Comparison of ENCODE assay signal across 13 cellular contexts in the genomic region with DNA sequence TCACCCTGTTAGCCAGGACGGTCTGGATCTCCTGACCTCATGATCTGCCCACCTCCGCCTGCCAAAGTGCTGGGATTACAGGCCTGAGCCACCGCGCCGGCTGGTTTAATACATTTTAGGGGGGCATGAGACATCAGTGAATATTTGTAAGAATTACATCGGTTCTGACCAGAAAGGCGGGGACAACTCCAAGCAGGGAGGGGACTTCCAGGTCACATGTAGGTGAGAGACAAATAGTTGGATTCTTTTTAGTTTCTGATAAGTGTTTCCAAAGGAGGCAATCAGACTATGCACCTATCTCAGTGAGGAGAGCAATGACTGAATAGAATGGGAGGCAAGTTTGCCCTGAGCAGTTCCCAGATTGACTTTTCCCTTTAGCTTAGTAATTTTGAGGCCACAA. TPM values are rescaled to one million over a fixed set of nuclear protein-coding genes. Genes with fewer than 3 reads are reported as not detected.
DNase-seq lines count a peak whose midpoint lies in the region; ATAC-seq and TF ChIP-seq lines count a peak whose summit lies in the region.
"Had no signal": no experiment of that assay in that cellular context is flagged by ENCODE, and none has a peak within 500 bp of the region (broad histone marks: within the 10 kb centered on the region; RNA-seq: fewer than 3 reads in every experiment).

No MANE protein-coding gene starts in this region.

- H3K27me3 ChIP-seq in HL-60 (ENCODE audit: insufficient read depth, poor library complexity, severe bottlenecking) (no peaks in the 10 kb centered on the region), tibial nerve (no peaks in the 10 kb centered on the region)
- H3K27me3 ChIP-seq: Peyer's patch, suprapubic skin had no signal

- no peak for TF ChIP-seq EP300 in tibial nerve (IDR thresholded peaks at IDR 0.05)

- peak overlapping the region; percentile 77 for H3K27ac Mint-ChIP-seq in activated T-helper 17 cell treated with anti-CD3 and anti-CD28 coated beads, Interleukin-2, amount 50 U/mL, for 72 hours
- H3K27ac Mint-ChIP-seq in natural killer cell treated with Interleukin-12 subunit alpha and Interleukin-12 subunit beta and Interleukin-15 and Interleukin-18, amount 100 ng/mL, for 72 hours: peak overlapping the region in 1 of 2 donors; percentile 96

- peaks cover 28% of the 10 kb centered on the region for H3K4me1 Mint-ChIP-seq in activated T-helper 17 cell treated with anti-CD3 and anti-CD28 coated beads, Interleukin-2, amount 50 U/mL, for 72 hours
- H3K4me1 Mint-ChIP-seq in natural killer cell treated with Interleukin-12 subunit alpha and Interleukin-12 subunit beta and Interleukin-15 and Interleukin-18, amount 100 ng/mL, for 72 hours (ENCODE audit: low read depth in 2 of 2): peaks cover 51% of the 10 kb centered on the region in 2 donors

- TF ChIP-seq CTCF in HL-60 (IDR thresholded peaks at IDR 0.05; ENCODE audit: insufficient read depth, low read length) (no peak), tibial nerve (IDR thresholded peaks at IDR 0.05) (no peak)

- no peaks in the 10 kb centered on the region for H3K27me3 Mint-ChIP-seq in activated T-helper 17 cell treated with anti-CD3 and anti-CD28 coated beads, Interleukin-2, amount 50 U/mL, for 72 hours
- H3K27me3 Mint-ChIP-seq in natural killer cell treated with Interleukin-12 subunit alpha and Interleukin-12 subunit beta and Interleukin-15 and Interleukin-18, amount 100 ng/mL, for 72 hours: no peaks in the 10 kb centered on the region

- peaks cover 0 to 10% (median 0%) of the 10 kb centered on the region in 4 donors for H3K9me3 ChIP-seq in tibial nerve
- H3K9me3 ChIP-seq: Peyer's patch, suprapubic skin had no signal

- ATAC-seq in activated T-helper 17 cell treated with anti-CD3 and anti-CD28 coated beads, Interleukin-2, amount 50 U/mL, for 72 hours (replicated peaks): no peak
- no peak for ATAC-seq in natural killer cell treated with Interleukin-12 subunit alpha and Interleukin-12 subunit beta and Interleukin-15 and Interleukin-18, amount 100 ng/mL, for 72 hours

- DNase-seq in DMS53 (lab: John Stamatoyannopoulos, UW) (peak; percentile 18), DMS53 treated with DMSO at 0.1 percent for 48 hours (lab: John Stamatoyannopoulos, UW; ENCODE audit: unreplicated experiment) (no peak), HL-60 (ENCODE audit: low read depth in 1 of 2, low spot score in 1 of 2) (no peak), NCI-H146 (lab: John Stamatoyannopoulos, UW) (no peak), AG08395 (ENCODE audit: low spot score) (no peak), tibial nerve (ENCODE audit: low spot score in 2 of 2) (no peak)
- DNase-seq in natural killer cell treated with Interleukin-12 subunit alpha and Interleukin-12 subunit beta and Interleukin-15 and Interleukin-18, amount 100 ng/mL, for 72 hours (ENCODE audit: low spot score): no peak
- DNase-seq: 8988T; central memory CD4-positive, alpha-beta T cell; NCI-H345; Peyer's patch had no signal

- TF ChIP-seq POLR2A in tibial nerve (IDR thresholded peaks at IDR 0.05): no peak

- H3K4me3 Mint-ChIP-seq in activated T-helper 17 cell treated with anti-CD3 and anti-CD28 coated beads, Interleukin-2, amount 50 U/mL, for 72 hours: peak overlapping the region; percentile 99
- H3K4me3 Mint-ChIP-seq in natural killer cell treated with Interleukin-12 subunit alpha and Interleukin-12 subunit beta and Interleukin-15 and Interleukin-18, amount 100 ng/mL, for 72 hours: peak overlapping the region; percentile 94

- H3K4me3 ChIP-seq in HL-60 (replicated peaks; ENCODE audit: insufficient read depth, low read length): no peak overlapping the region
- H3K4me3 ChIP-seq in tibial nerve: no peak overlapping the region

- 88 to 94% methylated on average over 7 of the region's 7 CpGs for WGBS in tibial nerve, 2 donors

- H3K9me3 Mint-ChIP-seq in activated T-helper 17 cell treated with anti-CD3 and anti-CD28 coated beads, Interleukin-2, amount 50 U/mL, for 72 hours: no peaks in the 10 kb centered on the region
- no peaks in the 10 kb centered on the region for H3K9me3 Mint-ChIP-seq in natural killer cell treated with Interleukin-12 subunit alpha and Interleukin-12 subunit beta and Interleukin-15 and Interleukin-18, amount 100 ng/mL, for 72 hours

- peaks cover 0 to 32% (median 14%) of the 10 kb centered on the region in 4 donors for H3K4me1 ChIP-seq in tibial nerve

- H3K27ac ChIP-seq in HL-60 (replicated peaks) (peak overlapping the region; percentile 84), tibial nerve (no peak overlapping the region)
- H3K27ac ChIP-seq: suprapubic skin had no signal

- peaks cover 39% of the 10 kb centered on the region for H3K36me3 Mint-ChIP-seq in activated T-helper 17 cell treated with anti-CD3 and anti-CD28 coated beads, Interleukin-2, amount 50 U/mL, for 72 hours (ENCODE audit: low read depth)
- H3K36me3 Mint-ChIP-seq in natural killer cell treated with Interleukin-12 subunit alpha and Interleukin-12 subunit beta and Interleukin-15 and Interleukin-18, amount 100 ng/mL, for 72 hours: peaks cover 16% of the 10 kb centered on the region

- H3K36me3 ChIP-seq in tibial nerve: peaks cover 0 to 19% (median 0%) of the 10 kb centered on the region in 3 donors
- H3K36me3 ChIP-seq: Peyer's patch, suprapubic skin had no signal

RNA-seq across cellular contexts. Expression of gene ZNF552, which starts 3.7 kb away (rescaled TPM):
- total RNA-seq in activated T-helper 17 cell treated with anti-CD3 and anti-CD28 coated beads, Interleukin-2, amount 50 U/mL, for 72 hours: 1 to 10 TPM; 6.0 to 7.5 TPM
- 10 to 100 TPM in 1 of 2 donors, 1 to 10 TPM in 1; 6.8 to 10.9 TPM for total RNA-seq in natural killer cell treated with Interleukin-12 subunit alpha and Interleukin-12 subunit beta and Interleukin-15 and Interleukin-18, amount 100 ng/mL, for 72 hours
- total RNA-seq in tibial nerve: 10 to 100 TPM in 2 of 4 donors, 1 to 10 TPM in 2; 4.2 to 19.5 (median 10.5) TPM

RNA-seq across cellular contexts. Expression of gene ZNF587B, which starts 11.7 kb away (rescaled TPM):
- 10 to 100 TPM; 16.8 to 20.6 TPM for total RNA-seq in activated T-helper 17 cell treated with anti-CD3 and anti-CD28 coated beads, Interleukin-2, amount 50 U/mL, for 72 hours
- total RNA-seq in natural killer cell treated with Interleukin-12 subunit alpha and Interleukin-12 subunit beta and Interleukin-15 and Interleukin-18, amount 100 ng/mL, for 72 hours: 10 to 100 TPM; 19.2 to 43.2 TPM
- 10 to 100 TPM in 2 of 4 donors, 1 to 10 TPM in 2; 8.5 to 14.9 (median 10.1) TPM for total RNA-seq in tibial nerve

RNA-seq across cellular contexts. Expression of gene ZNF587, which starts 31.3 kb away (rescaled TPM):
- total RNA-seq in activated T-helper 17 cell treated with anti-CD3 and anti-CD28 coated beads, Interleukin-2, amount 50 U/mL, for 72 hours: 10 to 100 TPM; 33.7 to 37.3 TPM
- 10 to 100 TPM; 34.5 to 72.5 TPM for total RNA-seq in natural killer cell treated with Interleukin-12 subunit alpha and Interleukin-12 subunit beta and Interleukin-15 and Interleukin-18, amount 100 ng/mL, for 72 hours
- total RNA-seq in tibial nerve: 10 to 100 TPM; 21.0 to 34.8 (median 28.3) TPM

RNA-seq across cellular contexts. Expression of gene ZNF586, which starts 48.9 kb away (rescaled TPM):
- 10 to 100 TPM; 16.0 to 21.0 TPM for total RNA-seq in activated T-helper 17 cell treated with anti-CD3 and anti-CD28 coated beads, Interleukin-2, amount 50 U/mL, for 72 hours
- total RNA-seq in natural killer cell treated with Interleukin-12 subunit alpha and Interleukin-12 subunit beta and Interleukin-15 and Interleukin-18, amount 100 ng/mL, for 72 hours: 10 to 100 TPM; 19.4 to 20.1 TPM
- total RNA-seq in tibial nerve: 10 to 100 TPM in 3 of 4 donors, 1 to 10 TPM in 1; 7.9 to 18.8 (median 13.4) TPM
